Comparison of ENCODE assay signal across 12 cellular contexts in genomic region chr1:29984544-29985375, GRCh38.
DNase-seq lines count a peak whose midpoint lies in the region; ATAC-seq and TF ChIP-seq lines count a peak whose summit lies in the region.
"Had no signal": no experiment of that assay in that cellular context is flagged by ENCODE, and none has a peak within 500 bp of the region (broad histone marks: within the 10 kb centered on the region; RNA-seq: fewer than 3 reads in every experiment).

No MANE protein-coding gene starts in this region.

- in situ Hi-C loops in GM13976 (cut with MboI; ENCODE audit: low sequenced_read_pairs, unreplicated experiment) = no loop called here

- H3K4me1 ChIP-seq in colonic mucosa = no peaks in the 10 kb centered on the region
- peaks cover 0 to 23% (median 9%) of the 10 kb centered on the region in 4 donors for H3K4me1 ChIP-seq in right lobe of liver
- peaks cover 7% of the 10 kb centered on the region for H3K4me1 ChIP-seq in upper lobe of right lung
- H3K4me1 ChIP-seq: uterus had no signal

- intact Hi-C loops in Right ventricle myocardium inferior (cut with DNase I) (no loop called here), cardiac septum (cut with DNase I) (no loop called here), colonic mucosa (cut with DNase I) (no loop called here), right lobe of liver (cut with DNase I) (no loop called here), upper lobe of right lung (cut with DNase I) (no loop called here)

- H3K9me3 Mint-ChIP-seq in glutamatergic neuron (ENCODE audit: unreplicated experiment) = no peaks in the 10 kb centered on the region
- H3K9me3 Mint-ChIP-seq: activated naive CD8-positive, alpha-beta T cell treated with anti-CD3 and anti-CD28 coated beads, Interleukin-2, amount 10 ng/mL, durations not matched to agents 7 days and 5 days had no signal

- H3K4me3 ChIP-seq in colonic mucosa (no peak overlapping the region), right lobe of liver (no peak overlapping the region), upper lobe of right lung (no peak overlapping the region)
- H3K4me3 ChIP-seq: GM23248, uterus had no signal

- no peak for DNase-seq in Right ventricle myocardium inferior (ENCODE audit: missing footprints)
- no peak for DNase-seq in cardiac septum (ENCODE audit: low spot score)
- peak; percentile 15 for DNase-seq in colonic mucosa
- DNase-seq in right lobe of liver = peak in 2 of 3 donors; percentile 49 to 56
- no peak for DNase-seq in upper lobe of right lung
- no peak for DNase-seq in GM13976 (ENCODE audit: low spot score)
- no peak for DNase-seq in activated CD4-positive, alpha-beta T cell treated with anti-CD3 and anti-CD28 coated beads for 1 hour
- DNase-seq in glutamatergic neuron = no peak
- DNase-seq: activated naive CD8-positive, alpha-beta T cell treated with anti-CD3 and anti-CD28 coated beads, Interleukin-2, amount 10 ng/mL, durations not matched to agents 7 days and 5 days; GM23248; stimulated activated CD4-positive, alpha-beta T cell treated with anti-CD3 and anti-CD28 coated beads, Interleukin-12 subunit alpha, Interleukin-12 subunit beta, amount 100 ng/mL, for 4 hours; uterus had no signal

- no peaks in the 10 kb centered on the region for H3K4me1 Mint-ChIP-seq in glutamatergic neuron (ENCODE audit: low read depth, unreplicated experiment)
- H3K4me1 Mint-ChIP-seq: activated naive CD8-positive, alpha-beta T cell treated with anti-CD3 and anti-CD28 coated beads, Interleukin-2, amount 10 ng/mL, durations not matched to agents 7 days and 5 days had no signal

- peaks cover 7% of the 10 kb centered on the region for H3K36me3 Mint-ChIP-seq in glutamatergic neuron (ENCODE audit: unreplicated experiment)
- H3K36me3 Mint-ChIP-seq: activated naive CD8-positive, alpha-beta T cell treated with anti-CD3 and anti-CD28 coated beads, Interleukin-2, amount 10 ng/mL, durations not matched to agents 7 days and 5 days had no signal

- H3K9me3 ChIP-seq in colonic mucosa (no peaks in the 10 kb centered on the region), right lobe of liver (no peaks in the 10 kb centered on the region), upper lobe of right lung (no peaks in the 10 kb centered on the region)
- H3K9me3 ChIP-seq: uterus had no signal

- 20% methylated on average over 9 of the region's 9 CpGs for WGBS in right lobe of liver (ENCODE audit: insufficient coverage, low coverage, low lambda C conversion rate, missing lambda C conversion rate)

- TF ChIP-seq POLR2A in right lobe of liver (IDR thresholded peaks at IDR 0.05) = no peak

- ATAC-seq in Right ventricle myocardium inferior (peak; percentile 37), right lobe of liver (peak; percentile 82 to 90 (median 82)), upper lobe of right lung (peak; percentile 89)

- no peak overlapping the region for H3K9ac ChIP-seq in colonic mucosa (ENCODE audit: low read depth in 2 of 2, low read length in 2 of 2)
- H3K9ac ChIP-seq: GM23248 had no signal

- H3K27ac Mint-ChIP-seq in glutamatergic neuron (ENCODE audit: unreplicated experiment) = no peak overlapping the region
- H3K27ac Mint-ChIP-seq: activated naive CD8-positive, alpha-beta T cell treated with anti-CD3 and anti-CD28 coated beads, Interleukin-2, amount 10 ng/mL, durations not matched to agents 7 days and 5 days had no signal

- no peaks in the 10 kb centered on the region for H3K36me3 ChIP-seq in colonic mucosa
- no peaks in the 10 kb centered on the region for H3K36me3 ChIP-seq in right lobe of liver
- H3K36me3 ChIP-seq in upper lobe of right lung = no peaks in the 10 kb centered on the region
- H3K36me3 ChIP-seq: uterus had no signal

- peaks cover 1% of the 10 kb centered on the region for H3K27me3 Mint-ChIP-seq in glutamatergic neuron (ENCODE audit: unreplicated experiment)
- H3K27me3 Mint-ChIP-seq: activated naive CD8-positive, alpha-beta T cell treated with anti-CD3 and anti-CD28 coated beads, Interleukin-2, amount 10 ng/mL, durations not matched to agents 7 days and 5 days had no signal

- no peak overlapping the region for H3K4me3 Mint-ChIP-seq in glutamatergic neuron (ENCODE audit: unreplicated experiment)
- H3K4me3 Mint-ChIP-seq: activated naive CD8-positive, alpha-beta T cell treated with anti-CD3 and anti-CD28 coated beads, Interleukin-2, amount 10 ng/mL, durations not matched to agents 7 days and 5 days had no signal

- H3K27me3 ChIP-seq in colonic mucosa (no peaks in the 10 kb centered on the region), right lobe of liver (no peaks in the 10 kb centered on the region), upper lobe of right lung (peaks cover 12% of the 10 kb centered on the region)
- H3K27me3 ChIP-seq: uterus had no signal

- no peak for TF ChIP-seq CTCF in colonic mucosa (IDR thresholded peaks at IDR 0.05)
- TF ChIP-seq CTCF in right lobe of liver (IDR thresholded peaks at IDR 0.05) = no peak
- TF ChIP-seq CTCF in upper lobe of right lung (IDR thresholded peaks at IDR 0.05) = no peak
- TF ChIP-seq CTCF in GM13976 (IDR thresholded peaks at IDR 0.05; ENCODE audit: borderline replicate concordance, control extremely low read depth, extremely low read depth, insufficient read depth, missing control alignments) = no peak
- TF ChIP-seq CTCF in glutamatergic neuron (IDR thresholded peaks at IDR 0.05; ENCODE audit: partially characterized antibody, unreplicated experiment) = no peak

- H3K27ac ChIP-seq in colonic mucosa (no peak overlapping the region), right lobe of liver (peak overlapping the region in 2 of 3 donors; percentile 54 to 84), upper lobe of right lung (peak overlapping the region; percentile 58)
- H3K27ac ChIP-seq: GM23248, uterus had no signal

Comparison
In these comparisons a context has a peak if more than half of its experiments do, and no peak if none do; other contexts are left out.
1. ATAC-seq: peak in every context shown above with its lines; median percentile 89 in upper lobe of right lung; 82 in right lobe of liver; 37 in Right ventricle myocardium inferior.
2. DNase-seq: peak in colonic mucosa (single experiment) and right lobe of liver (2 of 3); none in Right ventricle myocardium inferior (single experiment), cardiac septum (single experiment), upper lobe of right lung (single experiment), GM13976 (single experiment), activated CD4-positive, alpha-beta T cell treated with anti-CD3 and anti-CD28 coated beads for 1 hour (single experiment) and glutamatergic neuron (single experiment).